29 cellular contexts compared by ENCODE assay signal in genomic region chr18:76530846-76531245, GRCh38.
"Had no signal": no experiment of that assay in that cellular context is flagged by ENCODE, and none has a peak within 500 bp of the region (broad histone marks: within the 10 kb centered on the region; RNA-seq: fewer than 3 reads in every experiment).

No MANE protein-coding gene starts in this region.

- DNase-seq: activated CD4-positive, alpha-beta T cell treated with anti-CD3 and anti-CD28 coated beads, Interleukin-2, amount 50 U/mL, for 1 hour; activated CD8-positive, alpha-beta T cell treated with anti-CD3 and anti-CD28 coated beads for 36 hours; activated gamma-delta T cell treated with Interleukin-2 at 50 U/mL for 16 hours; activated naive CD4-positive, alpha-beta T cell treated with anti-CD3 and anti-CD28 coated beads, Interleukin-2, amount 50 U/mL, for 16 hours; activated T-cell treated with anti-CD3 and anti-CD28 coated beads, Interleukin-2, amount 50 U/mL, for 4 hours; amniotic stem cell; brain microvascular endothelial cell; cortex of kidney; effector memory CD8-positive, alpha-beta T cell; erythroblast; gastrocnemius medialis; glutamatergic neuron; left lung; lower lobe of right lung; mesenchymal stem cell; naive B cell; nephron progenitor cell; pancreas; retina; small intestine; stimulated activated CD4-positive, alpha-beta T cell treated with anti-CD3 and anti-CD28 coated beads, Interleukin-1b, Interleukin-23, amount 100 ng/mL, for 48 hours; stimulated activated naive CD4-positive, alpha-beta T cell; tibial artery; upper lobe of right lung had no signal

- H3K9me3 ChIP-seq: gastrocnemius medialis, left lung, lower lobe of right lung, pancreas, prostate gland, suprapubic skin, tibial artery, upper lobe of right lung had no signal

- H3K4me1 ChIP-seq: lower lobe of right lung, pancreas, prostate gland, upper lobe of right lung had no signal

- H3K36me3 Mint-ChIP-seq: naive B cell, WTC11 had no signal

- ATAC-seq: activated CD8-positive, alpha-beta T cell treated with anti-CD3 and anti-CD28 coated beads for 36 hours; activated T-cell treated with anti-CD3 and anti-CD28 coated beads, Interleukin-2, amount 50 U/mL, for 4 hours; activated T-helper 17 cell treated with anti-CD3 and anti-CD28 coated beads, Interleukin-2, amount 50 U/mL, for 72 hours; effector memory CD8-positive, alpha-beta T cell; gastrocnemius medialis; left lung; lower lobe of right lung; pancreas; sciatic nerve; upper lobe of right lung; WTC11 had no signal

- H3K9me3 Mint-ChIP-seq: activated CD8-positive, alpha-beta T cell treated with anti-CD3 and anti-CD28 coated beads for 36 hours; activated T-cell treated with anti-CD3 and anti-CD28 coated beads, Interleukin-2, amount 50 U/mL, for 4 hours; activated T-helper 17 cell treated with anti-CD3 and anti-CD28 coated beads, Interleukin-2, amount 50 U/mL, for 72 hours; effector memory CD8-positive, alpha-beta T cell; nephron progenitor cell; WTC11 had no signal

- H3K4me3 Mint-ChIP-seq: activated CD8-positive, alpha-beta T cell treated with anti-CD3 and anti-CD28 coated beads for 36 hours; activated T-cell treated with anti-CD3 and anti-CD28 coated beads, Interleukin-2, amount 50 U/mL, for 4 hours; effector memory CD8-positive, alpha-beta T cell; WTC11 had no signal

- H3K36me3 ChIP-seq: brain microvascular endothelial cell, gastrocnemius medialis, left lung, lower lobe of right lung, pancreas, prostate gland, suprapubic skin, tibial artery, upper lobe of right lung had no signal

- H3K27ac ChIP-seq: brain microvascular endothelial cell, gastrocnemius medialis, left lung, lower lobe of right lung, pancreas, prostate gland, suprapubic skin, tibial artery, upper lobe of right lung had no signal

- H3K4me3 ChIP-seq: gastrocnemius medialis, left lung, lower lobe of right lung, pancreas, prostate gland, suprapubic skin, tibial artery, upper lobe of right lung had no signal

- H3K27ac Mint-ChIP-seq: activated CD8-positive, alpha-beta T cell treated with anti-CD3 and anti-CD28 coated beads for 36 hours; effector memory CD8-positive, alpha-beta T cell; naive B cell; WTC11 had no signal

- H3K27me3 ChIP-seq: brain microvascular endothelial cell, pancreas had no signal
